In the genomic region with DNA sequence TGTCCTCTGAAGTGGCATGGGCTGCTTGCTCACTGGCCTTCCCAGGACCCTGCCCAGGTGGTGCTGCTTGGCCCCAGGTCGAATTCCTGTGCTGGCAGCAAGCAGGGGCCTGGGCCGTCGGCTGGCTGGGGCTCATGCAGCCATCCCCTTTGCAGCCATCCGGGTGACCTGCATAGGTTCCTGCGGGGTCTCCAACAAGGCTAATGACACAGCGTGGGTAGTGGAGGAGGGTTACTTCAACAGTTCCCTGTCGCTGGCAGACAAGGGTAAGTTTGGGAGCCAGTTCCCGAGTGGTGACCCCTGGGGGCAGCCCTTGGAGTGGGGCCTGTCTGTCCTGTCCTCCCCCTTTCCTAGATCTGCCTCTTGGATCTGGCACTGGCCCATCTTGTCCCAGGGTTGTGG, we compare ENCODE assay signal across 14 cellular contexts. TPM values are rescaled to one million over a fixed set of nuclear protein-coding genes. Genes with fewer than 3 reads are reported as not detected.
DNase-seq lines count a peak whose midpoint lies in the region; ATAC-seq and TF ChIP-seq lines count a peak whose summit lies in the region.
"Had no signal": no experiment of that assay in that cellular context is flagged by ENCODE, and none has a peak within 500 bp of the region (broad histone marks: within the 10 kb centered on the region; RNA-seq: fewer than 3 reads in every experiment).

No MANE protein-coding gene starts in this region.

- BruUV-seq in PC-9 (replicated peaks; lab: Mats Ljungman, UMichigan) = TSS peak; percentile 35

- no peak overlapping the region for H2AFZ ChIP-seq in PC-9

- H3K9ac ChIP-seq in BLaER1 = 0 out of 2 replicates have a peak overlapping the region, but pooled peaks have one; percentile 50

- CTCF ChIA-PET in PC-9 (lab: Charles Lee) = no interaction called here

- no peaks in the 10 kb centered on the region for H3K9me3 ChIP-seq in BLaER1
- H3K9me3 ChIP-seq in PC-9 (ENCODE audit: insufficient read depth, low read depth) = no peaks in the 10 kb centered on the region
- H3K9me3 ChIP-seq in esophagus (ENCODE audit: control insufficient read depth in 2 of 2, insufficient read depth in 1 of 2, low read depth in 1 of 2, low read length in 1 of 2) = no peaks in the 10 kb centered on the region

- H3F3A ChIP-seq in PC-9 (ENCODE audit: insufficient read depth, low read depth) = peaks cover 52% of the 10 kb centered on the region

- peaks cover 88% of the 10 kb centered on the region for H4K20me1 ChIP-seq in BLaER1
- no peaks in the 10 kb centered on the region for H4K20me1 ChIP-seq in PC-9 (ENCODE audit: insufficient read depth)

- peak overlapping the region; percentile 79 for H3K27ac Mint-ChIP-seq in progenitor cell of endocrine pancreas
- H3K27ac Mint-ChIP-seq: B cell had no signal

- H3K4me3 Mint-ChIP-seq in progenitor cell of endocrine pancreas (ENCODE audit: low read depth) = no peak overlapping the region
- H3K4me3 Mint-ChIP-seq: B cell had no signal

- H3K4me1 Mint-ChIP-seq in progenitor cell of endocrine pancreas (ENCODE audit: low read depth) = peaks cover 15% of the 10 kb centered on the region

- DNase-seq in PC-9 (no peak), progenitor cell of endocrine pancreas (ENCODE audit: low spot score, unreplicated experiment) (no peak), ureter (ENCODE audit: low spot score) (no peak), iPS-NIHi7 (ENCODE audit: extremely low spot score) (no peak), hypothalamus (lab: John Stamatoyannopoulos, UW) (no peak)
- DNase-seq: activated CD4-positive, alpha-beta T cell treated with anti-CD3 and anti-CD28 coated beads, Interleukin-2, amount 50 U/mL, for 4 hours; activated gamma-delta T cell treated with Interleukin-2 at 50 U/mL for 16 hours; GF-D8; T-cell had no signal

- POLR2A ChIA-PET in PC-9 (lab: Charles Lee; ENCODE audit: unreplicated experiment) = no interaction called here

- peaks cover 67% of the 10 kb centered on the region for H3K79me2 ChIP-seq in PC-9 (ENCODE audit: low read depth)

- H3K4me1 ChIP-seq in BLaER1 (peaks cover 46% of the 10 kb centered on the region), PC-9 (replicated peaks; ENCODE audit: insufficient read depth) (peaks cover 76% of the 10 kb centered on the region), esophagus (ENCODE audit: control insufficient read depth in 2 of 2, insufficient read depth in 2 of 2, low read length in 1 of 2) (peaks cover 2 to 34% of the 10 kb centered on the region in 2 donors)

- H3K4me3 ChIP-seq in BLaER1 = no peak overlapping the region
- peak overlapping the region; percentile 1; the same call in 1 of the 2 replicates for H3K4me3 ChIP-seq in PC-9
- H3K4me3 ChIP-seq in esophagus (ENCODE audit: low read depth in 1 of 2, low read length in 2 of 2) = peak overlapping the region; percentile 36 to 47
- H3K4me3 ChIP-seq: coronary artery had no signal

- peaks cover 70% of the 10 kb centered on the region for H3K36me3 ChIP-seq in BLaER1
- H3K36me3 ChIP-seq in PC-9 (ENCODE audit: low read depth) = peaks cover 8% of the 10 kb centered on the region; the same call in 1 of the 2 replicates
- peaks cover 0 to 36% of the 10 kb centered on the region in 2 donors for H3K36me3 ChIP-seq in esophagus (ENCODE audit: control insufficient read depth in 2 of 2, insufficient read depth in 2 of 2, low read length in 1 of 2)

- H3K9me2 ChIP-seq in PC-9 (ENCODE audit: insufficient read depth) = no peaks in the 10 kb centered on the region

- TF ChIP-seq CTCF in PC-9 (conservative IDR thresholded peaks at IDR 0.05) = no peak
- no peak for TF ChIP-seq CTCF in progenitor cell of endocrine pancreas (IDR thresholded peaks at IDR 0.05; ENCODE audit: unreplicated experiment)

- H3K27me3 ChIP-seq in BLaER1 (no peaks in the 10 kb centered on the region), PC-9 (ENCODE audit: insufficient read depth, low read depth) (no peaks in the 10 kb centered on the region), esophagus (ENCODE audit: control insufficient read depth in 1 of 2, insufficient read depth in 2 of 2, low read length in 2 of 2) (no peaks in the 10 kb centered on the region)

- no peaks in the 10 kb centered on the region for H3K27me3 Mint-ChIP-seq in progenitor cell of endocrine pancreas
- H3K27me3 Mint-ChIP-seq: B cell, T-cell had no signal

- H3K4me2 ChIP-seq in BLaER1 (no peak overlapping the region), PC-9 (peak overlapping the region; percentile 78)

- intact Hi-C loops in PC-9 (cut with micrococcal nuclease; ENCODE audit: unreplicated experiment) = loop anchor here (2.0 to 10.0 kb wide), 4 partner anchors 34 to 370 kb away; a partner anchor contains a TSS

- H3K27ac ChIP-seq in BLaER1 (peak overlapping the region; percentile 57; the same call in 1 of the 2 replicates), PC-9 (peak overlapping the region; percentile 97), esophagus (ENCODE audit: low read depth in 2 of 2, low read length in 1 of 2) (peak overlapping the region; percentile 93 to 99)

- H3K36me3 Mint-ChIP-seq in progenitor cell of endocrine pancreas (ENCODE audit: insufficient read depth) = peaks cover 2% of the 10 kb centered on the region

- H3K9me3 Mint-ChIP-seq in progenitor cell of endocrine pancreas (ENCODE audit: low read depth) = no peaks in the 10 kb centered on the region
- H3K9me3 Mint-ChIP-seq: T-cell had no signal

- WGBS in esophagus, 2 donors = 53% methylated on average over 8 of the region's 8 CpGs

- ATAC-seq in GM18520 (IDR thresholded peaks at IDR 0.05; ENCODE audit: unreplicated experiment) = no peak

RNA-seq across cellular contexts. Expression of a gene that starts 6.1 kb away (rescaled TPM):
- total RNA-seq in PC-9 (2021) = 111 and 116 TPM in 2 replicates
- 10 to 100 TPM; 26.6 to 42.3 TPM for polyA plus RNA-seq in esophagus
- total RNA-seq in progenitor cell of endocrine pancreas = 159 and 167 TPM in 2 replicates
- 126 TPM for total RNA-seq in ureter

RNA-seq across cellular contexts. Expression of a gene that starts 7.3 kb away (rescaled TPM):
- total RNA-seq in PC-9 (2021) (116 and 127 TPM in 2 replicates), progenitor cell of endocrine pancreas (64.0 and 74.9 TPM in 2 replicates), ureter (118 TPM)
- 100 to 1,000 TPM in 1 of 2 donors, 10 to 100 TPM in 1; 68.5 to 207 TPM for polyA plus RNA-seq in esophagus

RNA-seq across cellular contexts. Expression of a gene that starts 22.4 kb away (rescaled TPM):
- total RNA-seq in PC-9 (2021) = 47.7 and 49.2 TPM in 2 replicates
- polyA plus RNA-seq in esophagus = 10 to 100 TPM; 25.9 to 33.2 TPM
- total RNA-seq in progenitor cell of endocrine pancreas = 35.7 and 38.8 TPM in 2 replicates
- 26.3 TPM for total RNA-seq in ureter

RNA-seq across cellular contexts. Expression of a gene that starts 34.0 kb away (rescaled TPM):
- total RNA-seq in PC-9 (2021) (48.5 and 52.2 TPM in 2 replicates), progenitor cell of endocrine pancreas (58.8 and 64.0 TPM in 2 replicates), ureter (43.4 TPM)
- polyA plus RNA-seq in esophagus = 10 to 100 TPM; 20.5 to 36.0 TPM
